10 cellular contexts compared by ENCODE assay signal in the genomic region with DNA sequence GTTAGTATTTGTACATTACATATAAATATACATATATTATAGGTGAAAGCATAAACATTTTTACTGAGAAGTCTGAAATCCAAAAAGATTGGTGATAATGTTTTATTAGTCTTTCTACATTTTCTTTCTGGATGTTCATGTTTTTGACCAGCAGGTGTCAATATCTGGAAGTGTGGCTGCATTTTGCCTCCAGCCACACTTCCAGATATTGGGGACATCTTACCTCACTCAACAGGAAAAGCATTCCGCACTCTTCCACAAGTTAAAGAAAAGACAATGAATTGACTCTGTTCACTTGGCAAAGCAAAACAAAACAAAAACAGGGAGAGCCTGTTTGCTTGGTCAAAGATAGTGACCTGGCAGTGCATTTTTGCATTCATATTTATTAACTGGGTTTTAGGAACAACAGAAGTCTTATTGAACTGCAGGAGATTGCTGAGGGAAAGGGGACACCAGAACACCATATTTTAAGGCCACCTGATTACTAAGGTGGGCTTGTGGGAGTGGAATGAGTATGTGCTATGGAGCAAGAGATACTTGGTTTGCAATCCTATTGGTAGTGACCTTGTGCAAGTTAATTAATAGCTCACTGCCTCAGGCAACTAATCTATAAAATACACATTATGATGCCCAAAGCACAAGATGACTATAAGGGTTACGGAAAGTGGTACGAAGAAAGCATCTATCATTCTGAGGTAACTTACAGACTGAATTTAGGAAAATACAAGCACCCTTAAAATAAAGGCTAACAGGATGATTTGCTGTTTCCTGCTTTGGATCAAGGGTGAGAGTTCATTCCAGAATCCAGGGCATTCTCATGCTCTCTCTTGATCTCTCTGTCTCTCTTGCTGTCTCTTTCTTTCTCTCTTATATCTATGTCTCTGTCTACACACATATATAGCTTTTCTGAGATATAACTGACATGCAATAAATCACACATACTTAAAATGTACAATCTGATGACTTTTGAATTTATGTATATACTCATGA.
DNase-seq lines count a peak whose midpoint lies in the region; ATAC-seq and TF ChIP-seq lines count a peak whose summit lies in the region.
"Had no signal": no experiment of that assay in that cellular context is flagged by ENCODE, and none has a peak within 500 bp of the region (broad histone marks: within the 10 kb centered on the region; RNA-seq: fewer than 3 reads in every experiment).

No MANE protein-coding gene starts in this region.

- TF ChIP-seq CTCF in GM13977 (IDR thresholded peaks at IDR 0.05; ENCODE audit: extremely low read depth, insufficient read depth, missing control alignments) (peak; percentile 29), WERI-Rb-1 (IDR thresholded peaks at IDR 0.05; ENCODE audit: low read depth, low read length) (peak; percentile 30; the same call in 1 of the 2 replicates), glutamatergic neuron (IDR thresholded peaks at IDR 0.05; ENCODE audit: partially characterized antibody, unreplicated experiment) (peak; percentile 54)

- H3K36me3 ChIP-seq in WERI-Rb-1 = no peaks in the 10 kb centered on the region

- H3K27me3 ChIP-seq in WERI-Rb-1 (ENCODE audit: insufficient read depth, low read depth, severe bottlenecking) = no peaks in the 10 kb centered on the region

- ATAC-seq in GM18498 (IDR thresholded peaks at IDR 0.05; ENCODE audit: unreplicated experiment) (no peak), GM21737 (IDR thresholded peaks at IDR 0.05; ENCODE audit: unreplicated experiment) (no peak)

- H3K9me3 ChIP-seq in WERI-Rb-1 (ENCODE audit: severe bottlenecking) = no peaks in the 10 kb centered on the region

- no peak overlapping the region for H3K4me3 ChIP-seq in WERI-Rb-1 (ENCODE audit: low read depth, low read length)

- peaks cover 1% of the 10 kb centered on the region for H3K9me3 Mint-ChIP-seq in glutamatergic neuron (ENCODE audit: unreplicated experiment)

- no peak overlapping the region for H3K27ac ChIP-seq in WERI-Rb-1

- H3K36me3 Mint-ChIP-seq in glutamatergic neuron (ENCODE audit: unreplicated experiment) = no peaks in the 10 kb centered on the region
- H3K36me3 Mint-ChIP-seq: activated CD4-positive, alpha-beta memory T cell treated with anti-CD3 and anti-CD28 coated beads for 36 hours had no signal

- H3K27ac Mint-ChIP-seq in glutamatergic neuron (ENCODE audit: unreplicated experiment) = no peak overlapping the region
- H3K27ac Mint-ChIP-seq: activated CD4-positive, alpha-beta memory T cell treated with anti-CD3 and anti-CD28 coated beads for 36 hours had no signal

- in situ Hi-C loops in GM13977 (cut with MboI; ENCODE audit: low pct_unique_long_range_greater_than_20kb, low sequenced_read_pairs, unreplicated experiment) = no loop called here

- H3K27me3 Mint-ChIP-seq in glutamatergic neuron (ENCODE audit: unreplicated experiment) = no peaks in the 10 kb centered on the region
- H3K27me3 Mint-ChIP-seq: activated CD4-positive, alpha-beta memory T cell treated with anti-CD3 and anti-CD28 coated beads for 36 hours had no signal

- DNase-seq in A172 (ENCODE audit: low spot score) (peak; percentile 5), GM13977 (ENCODE audit: low spot score) (no peak), WERI-Rb-1 (no peak), glutamatergic neuron (no peak), NCI-H2029 (lab: John Stamatoyannopoulos, UW) (no peak), NCI-H187 (lab: John Stamatoyannopoulos, UW) (no peak)
- DNase-seq: activated CD4-positive, alpha-beta memory T cell treated with anti-CD3 and anti-CD28 coated beads for 36 hours; NCI-H1930 had no signal

- no peak overlapping the region for H3K4me3 Mint-ChIP-seq in glutamatergic neuron (ENCODE audit: unreplicated experiment)
- H3K4me3 Mint-ChIP-seq: activated CD4-positive, alpha-beta memory T cell treated with anti-CD3 and anti-CD28 coated beads for 36 hours had no signal

- peaks cover 3% of the 10 kb centered on the region for H3K4me1 Mint-ChIP-seq in glutamatergic neuron (ENCODE audit: low read depth, unreplicated experiment)
